Comparison of ENCODE assay signal across 8 cellular contexts in the genomic region with DNA sequence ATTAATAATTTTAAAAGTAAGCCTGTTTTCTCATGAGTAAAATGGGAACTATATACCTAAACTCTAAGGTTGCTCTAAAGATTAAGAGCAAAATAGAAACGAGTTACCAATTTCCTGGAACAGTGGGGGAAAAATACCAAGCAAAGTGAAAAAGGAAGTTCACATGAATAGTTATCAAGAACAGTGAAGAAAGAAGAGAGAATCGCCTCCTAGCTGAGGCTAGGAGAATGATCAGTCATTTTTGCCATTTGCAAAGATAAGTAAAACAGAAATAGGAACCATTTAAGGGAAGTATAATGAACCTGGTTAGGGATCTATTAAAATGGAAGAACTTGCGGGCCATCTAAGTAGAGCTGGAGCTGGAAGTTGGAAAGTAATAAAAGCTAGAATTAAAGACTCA. TPM values are rescaled to one million over a fixed set of nuclear protein-coding genes. Genes with fewer than 3 reads are reported as not detected.
DNase-seq lines count a peak whose midpoint lies in the region; ATAC-seq and TF ChIP-seq lines count a peak whose summit lies in the region.

No MANE protein-coding gene starts in this region.

- peaks cover 7% of the 10 kb centered on the region for H3K27me3 ChIP-seq in A673 (replicated peaks; ENCODE audit: insufficient read depth, low read depth, low read length, poor library complexity)
- H3K27me3 ChIP-seq in H9 (ENCODE audit: insufficient read depth, low read length) = no peaks in the 10 kb centered on the region

- H2BK120ac ChIP-seq in H9 (ENCODE audit: low read depth, low read length, poor library complexity, severe bottlenecking) = no peak overlapping the region

- no peaks in the 10 kb centered on the region for H4K20me1 ChIP-seq in H9 (ENCODE audit: control insufficient read depth, insufficient read depth, insufficient read length)

- H3K79me2 ChIP-seq in H9 (ENCODE audit: insufficient read depth, low read length) = no peaks in the 10 kb centered on the region

- no peak overlapping the region for H3K4me2 ChIP-seq in H9 (ENCODE audit: insufficient read depth, insufficient read length, low read length)

- no peak overlapping the region for H2BK12ac ChIP-seq in H9 (ENCODE audit: insufficient read length, low read depth, low read length)

- peaks cover 46% of the 10 kb centered on the region for H3K4me1 Mint-ChIP-seq in activated T-helper 2 cell treated with anti-CD3 and anti-CD28 coated beads, Interferon-gamma antibody, Interleukin-2, Interleukin-4, amounts not matched to agents 10 μg/mL and 5 μg/mL and 100 μg/mL, durations not matched to agents 14 hours and 24 hours and 36 hours (ENCODE audit: low read depth)
- peaks cover 8 to 20% of the 10 kb centered on the region in 2 experiments for H3K4me1 Mint-ChIP-seq in H9

- CTCF ChIA-PET in A673 (lab: Charles Lee) = no interaction called here

- H2BK20ac ChIP-seq in H9 (ENCODE audit: low read depth, low read length, poor library complexity, severe bottlenecking) = no peak overlapping the region

- peak; percentile 52 for ATAC-seq in GM18870 (IDR thresholded peaks at IDR 0.05; ENCODE audit: unreplicated experiment)

- no peak overlapping the region for H3K56ac ChIP-seq in H9 (ENCODE audit: insufficient read length, low read depth, low read length)

- no peak overlapping the region for H2AK5ac ChIP-seq in H9 (ENCODE audit: insufficient read length, low read length)

- no TSS peak for BruUV-seq in A673 (replicated peaks; lab: Mats Ljungman, UMichigan)

- H4K8ac ChIP-seq in H9 (replicated peaks; ENCODE audit: insufficient read length, low read depth, low read length) = no peak overlapping the region

- H3K4me3 Mint-ChIP-seq in activated T-helper 2 cell treated with anti-CD3 and anti-CD28 coated beads, Interferon-gamma antibody, Interleukin-2, Interleukin-4, amounts not matched to agents 10 μg/mL and 5 μg/mL and 100 μg/mL, durations not matched to agents 14 hours and 24 hours and 36 hours (ENCODE audit: low read depth) = no peak overlapping the region
- H3K4me3 Mint-ChIP-seq in H9 = no peak overlapping the region

- TF ChIP-seq CTCF in A673 (conservative IDR thresholded peaks at IDR 0.05; ENCODE audit: low read depth, low read length) = peak; percentile 37
- TF ChIP-seq CTCF in H9 (conservative IDR thresholded peaks at IDR 0.05) = no peak; the same call in 2 of the 3 replicates

- H2BK15ac ChIP-seq in H9 (ENCODE audit: low read depth, low read length) = no peak overlapping the region

- H3T11ph ChIP-seq in H9 (ENCODE audit: low read length) = no peak overlapping the region

- H3K18ac ChIP-seq in H9 (ENCODE audit: insufficient read length, low read depth, low read length) = no peak overlapping the region

- no CpG with 5 or more reads among the region's 3 CpGs for WGBS in H9 (ENCODE audit: extremely low coverage, insufficient read length, low lambda C conversion rate)

- H3K36me3 Mint-ChIP-seq in activated T-helper 2 cell treated with anti-CD3 and anti-CD28 coated beads, Interferon-gamma antibody, Interleukin-2, Interleukin-4, amounts not matched to agents 10 μg/mL and 5 μg/mL and 100 μg/mL, durations not matched to agents 14 hours and 24 hours and 36 hours (ENCODE audit: low read depth) = peaks cover 18% of the 10 kb centered on the region
- no peaks in the 10 kb centered on the region for H3K36me3 Mint-ChIP-seq in H9 (ENCODE audit: insufficient read depth in 1 of 3, low read depth in 3 of 3)

- no peak overlapping the region for H3K9ac ChIP-seq in H9 (ENCODE audit: extremely low read depth, insufficient read length, low read length)

- DNase-seq in A673 (ENCODE audit: low spot score) (peak; percentile 35), KG1 (lab: John Stamatoyannopoulos, UW) (peak; percentile 35), LoVo (ENCODE audit: low spot score) (no peak), cerebellar cortex (ENCODE audit: low spot score) (no peak), H9 (no peak), NCI-H446 treated with DMSO at 0.1 percent for 48 hours (lab: John Stamatoyannopoulos, UW) (no peak)
- no peak for DNase-seq in activated T-helper 2 cell treated with anti-CD3 and anti-CD28 coated beads, Interferon-gamma antibody, Interleukin-2, Interleukin-4, amounts not matched to agents 10 μg/mL and 5 μg/mL and 100 μg/mL, durations not matched to agents 14 hours and 24 hours and 36 hours (ENCODE audit: low spot score)

- H3K27me3 Mint-ChIP-seq in activated T-helper 2 cell treated with anti-CD3 and anti-CD28 coated beads, Interferon-gamma antibody, Interleukin-2, Interleukin-4, amounts not matched to agents 10 μg/mL and 5 μg/mL and 100 μg/mL, durations not matched to agents 14 hours and 24 hours and 36 hours (ENCODE audit: low read depth) = peaks cover 2% of the 10 kb centered on the region
- peaks cover 6% of the 10 kb centered on the region; the same call in 1 of the 2 replicates for H3K27me3 Mint-ChIP-seq in H9 (ENCODE audit: low read depth)

- no peak overlapping the region for H3K27ac ChIP-seq in A673 (ENCODE audit: low read depth, low read length, poor library complexity, severe bottlenecking)
- no peak overlapping the region for H3K27ac ChIP-seq in H9 (ENCODE audit: insufficient read length, low read depth, low read length)

- peaks cover 3% of the 10 kb centered on the region for H3K9me3 Mint-ChIP-seq in activated T-helper 2 cell treated with anti-CD3 and anti-CD28 coated beads, Interferon-gamma antibody, Interleukin-2, Interleukin-4, amounts not matched to agents 10 μg/mL and 5 μg/mL and 100 μg/mL, durations not matched to agents 14 hours and 24 hours and 36 hours
- no peaks in the 10 kb centered on the region; a peak in 1 of 5 replicates for H3K9me3 Mint-ChIP-seq in H9

- H3K9me3 ChIP-seq in A673 (ENCODE audit: low read depth, low read length, poor library complexity, severe bottlenecking) (no peaks in the 10 kb centered on the region), H9 (ENCODE audit: control insufficient read depth, low read depth, low read length) (no peaks in the 10 kb centered on the region)

- H3K4ac ChIP-seq in H9 (ENCODE audit: low read depth, low read length) = no peak overlapping the region

- no peak overlapping the region for H3K4me3 ChIP-seq in A673 (ENCODE audit: low read depth, low read length, poor library complexity, severe bottlenecking)

- H2AFZ ChIP-seq in H9 (ENCODE audit: low read length) = no peak overlapping the region

- H3K4me1 ChIP-seq in A673 (ENCODE audit: insufficient read depth, low read length, poor library complexity, severe bottlenecking) = peaks cover 6% of the 10 kb centered on the region
- H3K4me1 ChIP-seq in H9 (ENCODE audit: insufficient read depth, low read length) = no peaks in the 10 kb centered on the region

- no peak overlapping the region for H2BK5ac ChIP-seq in H9 (ENCODE audit: insufficient read length, low read length)

- H4K91ac ChIP-seq in H9 (ENCODE audit: insufficient read length, low read depth, low read length) = no peak overlapping the region

- no peaks in the 10 kb centered on the region for H3K79me1 ChIP-seq in H9 (ENCODE audit: insufficient read depth, low read depth, low read length, poor library complexity, severe bottlenecking)

- no peak overlapping the region for H4K5ac ChIP-seq in H9 (ENCODE audit: insufficient read length, low read depth, low read length)

- intact Hi-C loops in A673 (cut with micrococcal nuclease; ENCODE audit: unreplicated experiment) = no loop called here
- intact Hi-C loops in activated T-helper 2 cell treated with anti-CD3 and anti-CD28 coated beads, Interferon-gamma antibody, Interleukin-2, Interleukin-4, amounts not matched to agents 10 μg/mL and 5 μg/mL and 100 μg/mL, durations not matched to agents 14 hours and 24 hours and 36 hours (cut with micrococcal nuclease) = loop anchor here (1.0 to 5.0 kb wide), 6 partner anchors 62 to 460 kb away; partner anchors contain the start of gene SLC22A4

- H3K14ac ChIP-seq in H9 (ENCODE audit: insufficient read depth, low read length) = no peak overlapping the region

- no peaks in the 10 kb centered on the region for H3K36me3 ChIP-seq in A673 (ENCODE audit: insufficient read depth, low read length, poor library complexity, severe bottlenecking)

- POLR2A ChIA-PET in A673 (lab: Charles Lee; ENCODE audit: low non-redundant PET) = no interaction called here

- H3K27ac Mint-ChIP-seq in activated T-helper 2 cell treated with anti-CD3 and anti-CD28 coated beads, Interferon-gamma antibody, Interleukin-2, Interleukin-4, amounts not matched to agents 10 μg/mL and 5 μg/mL and 100 μg/mL, durations not matched to agents 14 hours and 24 hours and 36 hours = peak overlapping the region; percentile 85
- H3K27ac Mint-ChIP-seq in H9 = peak overlapping the region in 1 of 3 experiments; percentile 1; a peak in 1 of 7 replicates

- H3K23ac ChIP-seq in H9 (ENCODE audit: insufficient read length, low read depth, low read length) = no peak overlapping the region

- H3K23me2 ChIP-seq in H9 (ENCODE audit: insufficient read length, low read depth, low read length, poor library complexity, severe bottlenecking) = no peaks in the 10 kb centered on the region

RNA-seq across cellular contexts. Expression of gene P4HA2, which starts 50.7 kb away (rescaled TPM):
- total RNA-seq in A673 (2021) (2.8 and 3.3 TPM in 2 replicates), H9 (2021) (15.1 and 15.3 TPM in 2 replicates)
- total RNA-seq in activated T-helper 2 cell treated with anti-CD3 and anti-CD28 coated beads, Interferon-gamma antibody, Interleukin-2, Interleukin-4, amounts not matched to agents 10 μg/mL and 5 μg/mL and 100 μg/mL, durations not matched to agents 14 hours and 24 hours and 36 hours = 44.9 and 47.0 TPM in 2 replicates

Comparison
In these comparisons a context has a peak if more than half of its experiments do, and no peak if none do; other contexts are left out.
1. DNase-seq: peak in A673 (single experiment) and KG1 (single experiment); none in activated T-helper 2 cell treated with anti-CD3 and anti-CD28 coated beads, Interferon-gamma antibody, Interleukin-2, Interleukin-4, amounts not matched to agents 10 μg/mL and 5 μg/mL and 100 μg/mL, durations not matched to agents 14 hours and 24 hours and 36 hours (single experiment), LoVo (single experiment), cerebellar cortex (single experiment), H9 (single experiment) and NCI-H446 treated with DMSO at 0.1 percent for 48 hours (single experiment).